In the genomic region with DNA sequence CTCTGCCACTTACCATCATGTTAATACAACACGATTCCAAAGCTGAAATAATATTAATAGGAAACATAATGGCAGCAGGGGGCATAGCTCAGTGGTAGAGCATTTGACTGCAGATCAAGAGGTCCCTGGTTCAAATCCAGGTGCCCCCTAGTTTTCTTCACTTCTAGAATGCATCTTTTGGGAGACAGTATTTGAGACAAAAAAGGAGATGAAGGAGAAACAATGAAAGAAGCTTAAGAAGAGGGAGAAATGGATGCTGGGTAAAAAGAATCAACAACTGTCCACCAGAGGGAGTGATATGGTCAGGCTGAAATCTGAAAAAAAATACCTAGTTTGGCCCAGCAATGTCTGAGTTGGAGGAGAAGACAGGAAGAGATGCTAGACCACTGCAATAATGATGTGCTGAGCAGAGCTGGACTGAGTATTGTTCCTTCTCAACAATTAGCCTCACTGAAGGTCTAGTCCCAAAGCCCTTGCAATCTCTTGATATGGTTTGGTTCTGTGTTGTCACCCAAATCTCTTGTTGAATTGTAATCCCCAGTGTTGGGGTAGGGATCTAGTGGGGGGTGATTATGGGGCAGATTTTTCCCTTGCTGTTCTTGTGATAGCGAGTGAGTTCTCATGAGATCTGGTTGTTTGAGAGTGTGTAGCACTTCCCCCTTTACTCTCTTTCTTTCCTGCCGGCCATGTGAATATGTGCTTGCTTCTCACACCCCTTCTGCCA, we compare ENCODE assay signal across 9 cellular contexts. TPM values are rescaled to one million over a fixed set of nuclear protein-coding genes. Genes with fewer than 3 reads are reported as not detected.
DNase-seq lines count a peak whose midpoint lies in the region; ATAC-seq and TF ChIP-seq lines count a peak whose summit lies in the region.
"Had no signal": no experiment of that assay in that cellular context is flagged by ENCODE, and none has a peak within 500 bp of the region (broad histone marks: within the 10 kb centered on the region; RNA-seq: fewer than 3 reads in every experiment).

No MANE protein-coding gene starts in this region.

- H2AFZ ChIP-seq in OCI-LY1 (ENCODE audit: low read length), result no peak overlapping the region

- H3K9ac ChIP-seq in OCI-LY1 (ENCODE audit: low read length), result no peak overlapping the region

- no peaks in the 10 kb centered on the region for H3F3A ChIP-seq in OCI-LY1 (ENCODE audit: insufficient read depth, low read length)

- H4K20me1 ChIP-seq in OCI-LY1 (ENCODE audit: insufficient read depth, low read length), result no peaks in the 10 kb centered on the region

- DNase-seq in activated CD4-positive, CD25-positive, alpha-beta regulatory T cell treated with anti-CD3 and anti-CD28 coated beads, Interleukin-2, amount 50 U/mL, for 72 hours, result no peak
- DNase-seq in dermis microvascular lymphatic vessel endothelial cell (ENCODE audit: low read depth in 2 of 2), result peak; percentile 18 to 65
- DNase-seq in midbrain (lab: John Stamatoyannopoulos, UW), result peak; percentile 31

- H3K36me3 ChIP-seq in OCI-LY1 (ENCODE audit: insufficient read depth, low read length), result no peaks in the 10 kb centered on the region
- H3K36me3 ChIP-seq: thoracic aorta had no signal

- no peak overlapping the region for H3K27ac ChIP-seq in OCI-LY1 (ENCODE audit: low read depth, low read length, poor library complexity, severe bottlenecking)
- H3K27ac ChIP-seq: thoracic aorta had no signal

- peak; percentile 72; the same call in 1 of the 2 replicates for TF ChIP-seq CTCF in OCI-LY1 (IDR thresholded peaks at IDR 0.05; ENCODE audit: low read length)

- H3K4me1 ChIP-seq in OCI-LY1 (ENCODE audit: insufficient read depth, low read length, severe bottlenecking), result no peaks in the 10 kb centered on the region

- no peaks in the 10 kb centered on the region; the same call in 1 of the 2 replicates for H3K9me3 ChIP-seq in OCI-LY1 (ENCODE audit: low read length)
- H3K9me3 ChIP-seq: thoracic aorta had no signal

- H3K4me3 ChIP-seq in OCI-LY1 (ENCODE audit: low read depth, low read length, poor library complexity, severe bottlenecking), result no peak overlapping the region
- H3K4me3 ChIP-seq: thoracic aorta had no signal

- no peaks in the 10 kb centered on the region for H3K79me2 ChIP-seq in OCI-LY1 (ENCODE audit: insufficient read depth, low read length)

- H3K4me2 ChIP-seq in OCI-LY1 (ENCODE audit: low read length), result no peak overlapping the region

- H3K27me3 ChIP-seq in OCI-LY1 (ENCODE audit: insufficient read depth, low read length), result no peaks in the 10 kb centered on the region

- H3K9me2 ChIP-seq in OCI-LY1 (ENCODE audit: low read depth, low read length), result no peaks in the 10 kb centered on the region

- ATAC-seq in activated CD4-positive, CD25-positive, alpha-beta regulatory T cell treated with anti-CD3 and anti-CD28 coated beads, Interleukin-2, amount 50 U/mL, for 24 hours, result peak; percentile 58 to 63
- peak; percentile 66 for ATAC-seq in HG03097 (IDR thresholded peaks at IDR 0.05; ENCODE audit: low FRiP score, unreplicated experiment)
- ATAC-seq in GM21825 (IDR thresholded peaks at IDR 0.05; ENCODE audit: unreplicated experiment), result no peak
- no peak for ATAC-seq in HG03439 (IDR thresholded peaks at IDR 0.05; ENCODE audit: unreplicated experiment)

RNA-seq across cellular contexts. Expression of a gene that starts 48.3 kb away (rescaled TPM):
- total RNA-seq in dermis microvascular lymphatic vessel endothelial cell, result 3.1 and 4.2 TPM in 2 replicates

Comparison
In these comparisons a context has a peak if more than half of its experiments do, and no peak if none do; other contexts are left out.
1. ATAC-seq: peak in activated CD4-positive, CD25-positive, alpha-beta regulatory T cell treated with anti-CD3 and anti-CD28 coated beads, Interleukin-2, amount 50 U/mL, for 24 hours (2 of 2) and HG03097 (single experiment); none in GM21825 (single experiment) and HG03439 (single experiment).